In genomic region chr11:12291313-12291712, GRCh38 we compare ENCODE assay signal across 14 cellular contexts.
"Had no signal": no experiment of that assay in that cellular context is flagged by ENCODE, and none has a peak within 500 bp of the region (broad histone marks: within the 10 kb centered on the region; RNA-seq: fewer than 3 reads in every experiment).

No MANE protein-coding gene starts in this region.

- H3K4me3 Mint-ChIP-seq: memory B cell; natural killer cell treated with Interleukin-12 subunit alpha and Interleukin-12 subunit beta and Interleukin-15 and Interleukin-18, amount 100 ng/mL, for 72 hours; stimulated activated naive CD8-positive, alpha-beta T cell treated with anti-CD3 and anti-CD28 coated beads, Interleukin-15, Interleukin-2, amounts not matched to agents 100 ng/mL and 50 ng/mL, for 24 hours had no signal

- H3K27ac Mint-ChIP-seq: memory B cell; natural killer cell treated with Interleukin-12 subunit alpha and Interleukin-12 subunit beta and Interleukin-15 and Interleukin-18, amount 100 ng/mL, for 72 hours; stimulated activated naive CD8-positive, alpha-beta T cell treated with anti-CD3 and anti-CD28 coated beads, Interleukin-15, Interleukin-2, amounts not matched to agents 100 ng/mL and 50 ng/mL, for 24 hours had no signal

- H3K36me3 Mint-ChIP-seq: memory B cell; natural killer cell treated with Interleukin-12 subunit alpha and Interleukin-12 subunit beta and Interleukin-15 and Interleukin-18, amount 100 ng/mL, for 72 hours had no signal

- H3K4me1 ChIP-seq: colonic mucosa, upper lobe of right lung had no signal

- H3K27me3 Mint-ChIP-seq: natural killer cell treated with Interleukin-12 subunit alpha and Interleukin-12 subunit beta and Interleukin-15 and Interleukin-18, amount 100 ng/mL, for 72 hours; stimulated activated naive CD8-positive, alpha-beta T cell treated with anti-CD3 and anti-CD28 coated beads, Interleukin-15, Interleukin-2, amounts not matched to agents 100 ng/mL and 50 ng/mL, for 24 hours had no signal

- H3K4me3 ChIP-seq: cardiac muscle cell, colonic mucosa, left lung, sigmoid colon, testis, upper lobe of right lung had no signal

- H3K36me3 ChIP-seq: cardiac muscle cell, colonic mucosa, sigmoid colon, upper lobe of right lung had no signal

- H3K27me3 ChIP-seq: cardiac muscle cell, colonic mucosa, left lung, sigmoid colon, testis, upper lobe of right lung had no signal

- H3K9me3 Mint-ChIP-seq: memory B cell; natural killer cell treated with Interleukin-12 subunit alpha and Interleukin-12 subunit beta and Interleukin-15 and Interleukin-18, amount 100 ng/mL, for 72 hours; stimulated activated naive CD8-positive, alpha-beta T cell treated with anti-CD3 and anti-CD28 coated beads, Interleukin-15, Interleukin-2, amounts not matched to agents 100 ng/mL and 50 ng/mL, for 24 hours had no signal

- H3K9me3 ChIP-seq: colonic mucosa, left lung, sigmoid colon, testis, upper lobe of right lung had no signal

- DNase-seq: activated gamma-delta T cell; activated T-cell treated with anti-CD3 and anti-CD28 coated beads for 4 hours; colonic mucosa; effector CD4-positive, alpha-beta T cell; islet precursor cell; left lung; sigmoid colon; T1000; testis; upper lobe of right lung had no signal
